9 cellular contexts compared by ENCODE assay signal in genomic region chr21:33936221-33937038, GRCh38. TPM values are rescaled to one million over a fixed set of nuclear protein-coding genes. Genes with fewer than 3 reads are reported as not detected.
DNase-seq lines count a peak whose midpoint lies in the region; TF ChIP-seq lines count a peak whose summit lies in the region.
"Had no signal": no experiment of that assay in that cellular context is flagged by ENCODE, and none has a peak within 500 bp of the region (broad histone marks: within the 10 kb centered on the region; RNA-seq: fewer than 3 reads in every experiment).

No MANE protein-coding gene starts in this region.

- 45 to 57% (median 51%) methylated on average over 5 of the region's 5 CpGs for WGBS in spleen, 5 donors

- H3K9me3 ChIP-seq in HAP-1 (no peaks in the 10 kb centered on the region), spleen (no peaks in the 10 kb centered on the region)
- H3K9me3 ChIP-seq in effector memory CD4-positive, alpha-beta T cell (ENCODE audit: control insufficient read depth, low read length) = no peaks in the 10 kb centered on the region

- peak overlapping the region; percentile 95 for H3K27ac ChIP-seq in effector memory CD4-positive, alpha-beta T cell (ENCODE audit: insufficient read depth, low read length, poor library complexity, severe bottlenecking)
- peak overlapping the region in 7 of 8 donors; percentile 45 to 80 (median 71) for H3K27ac ChIP-seq in spleen
- H3K27ac ChIP-seq: foreskin keratinocyte had no signal

- H3K36me3 ChIP-seq in HAP-1 (replicated peaks) (no peaks in the 10 kb centered on the region), spleen (no peaks in the 10 kb centered on the region)
- H3K36me3 ChIP-seq in effector memory CD4-positive, alpha-beta T cell (ENCODE audit: control insufficient read depth, insufficient read depth, low read length) = no peaks in the 10 kb centered on the region

- H3K4me1 ChIP-seq in HAP-1 = peaks cover 39% of the 10 kb centered on the region
- H3K4me1 ChIP-seq in effector memory CD4-positive, alpha-beta T cell (ENCODE audit: control insufficient read depth, insufficient read depth, low read length, poor library complexity, severe bottlenecking) = peaks cover 57% of the 10 kb centered on the region
- peaks cover 0 to 70% (median 33%) of the 10 kb centered on the region in 6 donors for H3K4me1 ChIP-seq in spleen
- H3K4me1 ChIP-seq: foreskin keratinocyte had no signal

- no peak for TF ChIP-seq CTCF in spleen (IDR thresholded peaks at IDR 0.05 in 8 of 11, conservative IDR thresholded peaks at IDR 0.05 in 3 of 11)

- no peak for TF ChIP-seq POLR2A in spleen (IDR thresholded peaks at IDR 0.05)

- intact Hi-C loops in spleen (cut with DNase I; ENCODE audit: low total_unique reads) = no loop called here

- H3K4me3 ChIP-seq in HAP-1 (no peak overlapping the region), spleen (peak overlapping the region in 1 of 8 donors; percentile 6)
- H3K4me3 ChIP-seq in effector memory CD4-positive, alpha-beta T cell (ENCODE audit: insufficient read depth, low read depth, low read length, poor library complexity, severe bottlenecking) = peak overlapping the region; percentile 27

- in situ Hi-C loops in HAP-1 (cut with MboI; ENCODE audit: low sequenced_read_pairs) = no loop called here

- DNase-seq in HAP-1 (ENCODE audit: low spot score in 2 of 2) (peak; percentile 66 to 67), T-helper 2 cell (peak in 3 of 5 experiments; percentile 52 to 78 (median 68)), spleen (no peak), NCI-H69 (lab: John Stamatoyannopoulos, UW) (no peak), HK-2 (ENCODE audit: unreplicated experiment) (no peak), NCI-H510A treated with DMSO at 0.1 percent for 48 hours (lab: John Stamatoyannopoulos, UW) (no peak)
- DNase-seq in effector memory CD4-positive, alpha-beta T cell = peak in 1 of 3 donors; percentile 58
- DNase-seq: foreskin keratinocyte, NCI-H524 had no signal

- H3K27me3 ChIP-seq in HAP-1 (ENCODE audit: low read depth) = no peaks in the 10 kb centered on the region
- H3K27me3 ChIP-seq in effector memory CD4-positive, alpha-beta T cell (replicated peaks; ENCODE audit: control insufficient read depth, insufficient read depth, low read length, poor library complexity, severe bottlenecking) = no peaks in the 10 kb centered on the region
- no peaks in the 10 kb centered on the region for H3K27me3 ChIP-seq in spleen (replicated peaks in 1 of 7)
- H3K27me3 ChIP-seq: foreskin keratinocyte had no signal

RNA-seq across cellular contexts. Expression of gene ATP5PO, which starts 20.8 kb away (rescaled TPM):
- 100 to 1,000 TPM in 6 of 7 donors, 10 to 100 TPM in 1; 97.6 to 154 (median 125) TPM for total RNA-seq in spleen
- polyA plus RNA-seq in spleen = 100 to 1,000 TPM; 245 to 286 (median 255) TPM

Comparison
In these comparisons a context has a peak if more than half of its experiments do, and no peak if none do; other contexts are left out.
1. DNase-seq: peak in HAP-1 (2 of 2) and T-helper 2 cell (3 of 5); none in spleen (single experiment), NCI-H69 (single experiment), HK-2 (single experiment) and NCI-H510A treated with DMSO at 0.1 percent for 48 hours (single experiment).